ENCODE assay signal across 13 cellular contexts in the genomic region with DNA sequence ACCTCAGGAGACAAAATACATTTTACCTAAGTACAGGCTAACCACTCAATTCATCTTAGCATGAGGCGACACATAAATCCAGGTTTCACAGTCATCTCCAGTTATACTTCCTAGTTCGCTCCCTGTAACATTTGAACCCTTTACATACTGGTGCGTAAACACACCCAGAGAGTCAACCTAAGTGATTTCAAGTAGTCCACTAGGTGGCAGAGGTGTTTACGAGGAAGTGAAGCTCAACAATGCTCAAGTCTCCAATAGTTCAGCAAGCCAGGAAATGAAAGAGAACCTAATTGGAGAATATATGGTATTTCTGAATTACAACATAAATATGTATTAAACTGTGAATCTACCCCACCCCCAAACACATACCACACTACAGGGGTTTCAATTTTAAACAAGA.
A peak's percentile ranks its signal among the peaks of the same experiment; 100 is the strongest.
DNase-seq lines count a peak whose midpoint lies in the region; ATAC-seq, FAIRE-seq and TF ChIP-seq lines count a peak whose summit lies in the region.
"Had no signal": no experiment of that assay in that cellular context is flagged by ENCODE, and none has a peak within 500 bp of the region (broad histone marks: within the 10 kb centered on the region; RNA-seq: fewer than 3 reads in every experiment).

No MANE protein-coding gene starts in this region.

- FAIRE-seq in GM19239 (lab: Jason Lieb, UNC) = no peak

- no peak overlapping the region for H3K4me3 Mint-ChIP-seq in type B pancreatic cell
- H3K4me3 Mint-ChIP-seq: naive B cell had no signal

- dilution Hi-C loops in mammary epithelial cell (cut with HindIII; ENCODE audit: low sequenced_read_pairs) = no loop called here

- no peaks in the 10 kb centered on the region for H3K4me1 Mint-ChIP-seq in type B pancreatic cell (ENCODE audit: unreplicated experiment)
- H3K4me1 Mint-ChIP-seq: naive B cell had no signal

- H3K4me1 ChIP-seq in left ventricle myocardium inferior (peaks cover 7% of the 10 kb centered on the region), mammary epithelial cell (ENCODE audit: insufficient read depth, low read length) (peaks cover 21% of the 10 kb centered on the region)
- H3K4me1 ChIP-seq: SJSA1 had no signal

- H3K36me3 Mint-ChIP-seq in type B pancreatic cell = no peaks in the 10 kb centered on the region
- H3K36me3 Mint-ChIP-seq: naive B cell had no signal

- H3K27ac ChIP-seq in left ventricle myocardium inferior (replicated peaks) (no peak overlapping the region), mammary epithelial cell (ENCODE audit: insufficient read depth, low read depth, low read length) (no peak overlapping the region)
- H3K27ac ChIP-seq: heart right ventricle, KMS-11, SJSA1 had no signal

- no peak overlapping the region for H3K9ac ChIP-seq in mammary epithelial cell (ENCODE audit: insufficient read depth, low read length)
- H3K9ac ChIP-seq: KMS-11 had no signal

- H3K9me3 ChIP-seq in left ventricle myocardium inferior (replicated peaks) (peaks cover 10% of the 10 kb centered on the region), mammary epithelial cell (replicated peaks; ENCODE audit: insufficient read depth, low read length) (no peaks in the 10 kb centered on the region)
- H3K9me3 ChIP-seq: SJSA1 had no signal

- in situ Hi-C loops in mammary epithelial cell (cut with MboI; ENCODE audit: low sequenced_read_pairs in 2 of 2) = no loop called here

- BruUV-seq in mammary epithelial cell (replicated peaks; lab: Mats Ljungman, UMichigan) = no TSS peak

- CTCF ChIA-PET in mammary epithelial cell (lab: Charles Lee; ENCODE audit: low non-redundant PET) = interaction anchor here (0.6 to 0.7 kb wide), 3 partner anchors 59 to 739 kb away, joined by 3 to 13 read pairs (median 7); no protein-coding TSS in a partner anchor

- H3K4me2 ChIP-seq in mammary epithelial cell (ENCODE audit: insufficient read depth, low read depth, low read length) = no peak overlapping the region
- H3K4me2 ChIP-seq: KMS-11 had no signal

- no peaks in the 10 kb centered on the region for H4K20me1 ChIP-seq in mammary epithelial cell (ENCODE audit: insufficient read depth, low read length)

- TF ChIP-seq CTCF in left ventricle myocardium inferior (IDR thresholded peaks at IDR 0.05; ENCODE audit: borderline replicate concordance) = peak; percentile 27
- TF ChIP-seq CTCF in mammary epithelial cell (conservative IDR thresholded peaks at IDR 0.05 in 1 of 2, IDR thresholded peaks at IDR 0.05 in 1 of 2; ENCODE audit: extremely low read depth in 1 of 2, insufficient read depth in 1 of 2, low read depth in 1 of 2, low read length in 2 of 2) = peak; percentile 26 to 51
- TF ChIP-seq CTCF in type B pancreatic cell (conservative IDR thresholded peaks at IDR 0.05) = peak; percentile 40

- H3K27me3 ChIP-seq in left ventricle myocardium inferior (ENCODE audit: low read depth) = no peaks in the 10 kb centered on the region
- no peaks in the 10 kb centered on the region for H3K27me3 ChIP-seq in mammary epithelial cell (ENCODE audit: insufficient read depth, low read length)
- H3K27me3 ChIP-seq: heart right ventricle, SJSA1 had no signal

- intact Hi-C loops in left ventricle myocardium inferior (cut with micrococcal nuclease) (no loop called here), left ventricle myocardium superior (cut with micrococcal nuclease) (no loop called here), mammary epithelial cell (cut with micrococcal nuclease) (loop anchor here (1.0 kb wide), 1 partner anchor 59 kb away; no protein-coding TSS in a partner anchor)

- ATAC-seq in left ventricle myocardium superior (no peak), HG03135 (IDR thresholded peaks at IDR 0.05; ENCODE audit: unreplicated experiment) (no peak)
- ATAC-seq: heart right ventricle had no signal

- H3K27ac Mint-ChIP-seq in type B pancreatic cell = no peak overlapping the region
- H3K27ac Mint-ChIP-seq: naive B cell had no signal

- DNase-seq in left ventricle myocardium inferior (no peak), left ventricle myocardium superior (no peak), NAMALWA (ENCODE audit: low spot score) (peak; percentile 66), mammary epithelial cell (no peak), type B pancreatic cell (ENCODE audit: extremely low spot score, unreplicated experiment) (no peak), GM19239 (ENCODE audit: insufficient read length, low spot score) (no peak), NCI-H446 (lab: John Stamatoyannopoulos, UW) (no peak)
- DNase-seq: cerebellar nuclear complex, heart right ventricle, naive B cell had no signal

- no peak overlapping the region for H3K4me3 ChIP-seq in left ventricle myocardium inferior
- no peak overlapping the region for H3K4me3 ChIP-seq in mammary epithelial cell (replicated peaks in 1 of 3; ENCODE audit: insufficient read depth in 1 of 3, low read depth in 2 of 3, low read length in 3 of 3)
- H3K4me3 ChIP-seq: heart right ventricle, SJSA1 had no signal

- no peaks in the 10 kb centered on the region for H3K9me3 Mint-ChIP-seq in type B pancreatic cell

- no peak overlapping the region for H2AFZ ChIP-seq in mammary epithelial cell (ENCODE audit: low read depth, low read length)

- WGBS in mammary epithelial cell (ENCODE audit: low coverage, missing lambda C conversion rate) = 87% methylated on average over 4 of the region's 4 CpGs

- H3K36me3 ChIP-seq in left ventricle myocardium inferior (no peaks in the 10 kb centered on the region), mammary epithelial cell (ENCODE audit: insufficient read depth, low read length) (no peaks in the 10 kb centered on the region)
- H3K36me3 ChIP-seq: heart right ventricle, SJSA1 had no signal

- no peaks in the 10 kb centered on the region for H3K79me2 ChIP-seq in mammary epithelial cell (ENCODE audit: insufficient read depth, low read length)

- H3K27me3 Mint-ChIP-seq in type B pancreatic cell = no peaks in the 10 kb centered on the region
- H3K27me3 Mint-ChIP-seq: naive B cell had no signal
